24 cellular contexts compared by ENCODE assay signal in genomic region chr7:128065872-128066271, GRCh38.
"Had no signal": no experiment of that assay in that cellular context is flagged by ENCODE, and none has a peak within 500 bp of the region (broad histone marks: within the 10 kb centered on the region; RNA-seq: fewer than 3 reads in every experiment).

No MANE protein-coding gene starts in this region.

- H2AFZ ChIP-seq: parathyroid adenoma had no signal

- H3K4me1 ChIP-seq: heart right ventricle, parathyroid adenoma, psoas muscle, right lobe of liver, testis, tibial nerve had no signal

- H3K4me1 Mint-ChIP-seq: endodermal cell, mesothelial cell of epicardium had no signal

- FAIRE-seq: endothelial cell of umbilical vein, islet of Langerhans had no signal

- H3K27me3 Mint-ChIP-seq: natural killer cell treated with Interleukin-12 subunit alpha and Interleukin-12 subunit beta and Interleukin-15 and Interleukin-18, amount 100 ng/mL, for 72 hours; stimulated activated naive B cell treated with anti-CD40 and anti-IgM and Interleukin-4, amounts not matched to agents 10 μg/mL and 1 μg/mL and 100 μg/mL, for 72 hours; stimulated activated naive CD8-positive, alpha-beta T cell treated with anti-CD3 and anti-CD28 coated beads, Interleukin-15, amount 100 ng/mL, for 72 hours had no signal

- H3K27ac Mint-ChIP-seq: endodermal cell; mesothelial cell of epicardium; natural killer cell treated with Interleukin-12 subunit alpha and Interleukin-12 subunit beta and Interleukin-15 and Interleukin-18, amount 100 ng/mL, for 72 hours; stimulated activated naive B cell treated with anti-CD40 and anti-IgM and Interleukin-4, amounts not matched to agents 10 μg/mL and 1 μg/mL and 100 μg/mL, for 72 hours; stimulated activated naive CD8-positive, alpha-beta T cell treated with anti-CD3 and anti-CD28 coated beads, Interleukin-15, amount 100 ng/mL, for 72 hours had no signal

- H3K27me3 ChIP-seq: heart right ventricle, right lobe of liver, testis, tibial nerve had no signal

- H3K79me2 ChIP-seq: parathyroid adenoma had no signal

- H3K4me3 ChIP-seq: coronary artery, heart right ventricle, psoas muscle, right lobe of liver, testis, tibial nerve had no signal

- DNase-seq: cerebellar nuclear complex; effector CD4-positive, alpha-beta T cell; endodermal cell; erythroblast; foreskin melanocyte; heart right ventricle; kidney glomerular epithelial cell; mammary epithelial cell; occipital lobe; psoas muscle; retina; right lobe of liver; stimulated activated CD4-positive, alpha-beta T cell treated with anti-CD3 and anti-CD28 coated beads, Interleukin-2, amount 100 ng/mL, for 24 hours; stimulated activated CD4-positive, alpha-beta T cell treated with anti-CD3 and anti-CD28 coated beads, Interleukin-4, amount 100 ng/mL, for 4 hours; stimulated activated naive B cell treated with anti-CD40 and anti-IgM and Interleukin-4, amounts not matched to agents 10 μg/mL and 1 μg/mL and 100 μg/mL, for 72 hours; stimulated activated naive CD8-positive, alpha-beta T cell treated with anti-CD3 and anti-CD28 coated beads, Interleukin-15, amount 100 ng/mL, for 72 hours; testis had no signal

- H3K9me3 Mint-ChIP-seq: endodermal cell; natural killer cell treated with Interleukin-12 subunit alpha and Interleukin-12 subunit beta and Interleukin-15 and Interleukin-18, amount 100 ng/mL, for 72 hours; stimulated activated naive B cell treated with anti-CD40 and anti-IgM and Interleukin-4, amounts not matched to agents 10 μg/mL and 1 μg/mL and 100 μg/mL, for 72 hours; stimulated activated naive CD8-positive, alpha-beta T cell treated with anti-CD3 and anti-CD28 coated beads, Interleukin-15, amount 100 ng/mL, for 72 hours had no signal

- H3K9me3 ChIP-seq: heart right ventricle, psoas muscle, right lobe of liver, testis, tibial nerve had no signal

- H3K27ac ChIP-seq: coronary artery, heart right ventricle, parathyroid adenoma, psoas muscle, right lobe of liver, testis, tibial nerve had no signal

- H3K4me3 Mint-ChIP-seq: endodermal cell; mesothelial cell of epicardium; natural killer cell treated with Interleukin-12 subunit alpha and Interleukin-12 subunit beta and Interleukin-15 and Interleukin-18, amount 100 ng/mL, for 72 hours; stimulated activated naive B cell treated with anti-CD40 and anti-IgM and Interleukin-4, amounts not matched to agents 10 μg/mL and 1 μg/mL and 100 μg/mL, for 72 hours; stimulated activated naive CD8-positive, alpha-beta T cell treated with anti-CD3 and anti-CD28 coated beads, Interleukin-15, amount 100 ng/mL, for 72 hours had no signal

- H3K36me3 Mint-ChIP-seq: natural killer cell treated with Interleukin-12 subunit alpha and Interleukin-12 subunit beta and Interleukin-15 and Interleukin-18, amount 100 ng/mL, for 72 hours had no signal

- H3K9ac ChIP-seq: parathyroid adenoma had no signal
